Comparison of ENCODE assay signal across 8 cellular contexts in genomic region chr21:29077651-29078090, GRCh38. TPM values are rescaled to one million over a fixed set of nuclear protein-coding genes. Genes with fewer than 3 reads are reported as not detected.
DNase-seq lines count a peak whose midpoint lies in the region; ATAC-seq and TF ChIP-seq lines count a peak whose summit lies in the region.

No MANE protein-coding gene starts in this region.

- intact Hi-C loops in left lung (cut with DNase I) = no loop called here
- intact Hi-C loops in upper lobe of right lung (cut with DNase I) = no loop called here

- peak overlapping the region; percentile 91 to 94 for H3K27ac ChIP-seq in left lung
- H3K27ac ChIP-seq in upper lobe of right lung = peak overlapping the region; percentile 92

- DNase-seq in EH (ENCODE audit: low read depth) (peak; percentile 54), NCI-H146 treated with DMSO at 0.1 percent for 48 hours (lab: John Stamatoyannopoulos, UW; ENCODE audit: unreplicated experiment) (peak; percentile 24), left lung (no peak), upper lobe of right lung (no peak), occipital lobe (lab: John Stamatoyannopoulos, UW) (no peak)

- peak overlapping the region; percentile 90 for H3K4me3 Mint-ChIP-seq in activated naive CD4-positive, alpha-beta T cell treated with anti-CD3 and anti-CD28 coated beads, Interleukin-2, amount 50 U/mL, for 24 hours

- H3K27me3 ChIP-seq in left lung (no peaks in the 10 kb centered on the region), upper lobe of right lung (no peaks in the 10 kb centered on the region)

- no peaks in the 10 kb centered on the region for H3K9me3 ChIP-seq in left lung
- no peaks in the 10 kb centered on the region for H3K9me3 ChIP-seq in upper lobe of right lung

- peaks cover 80% of the 10 kb centered on the region for H3K4me1 Mint-ChIP-seq in activated naive CD4-positive, alpha-beta T cell treated with anti-CD3 and anti-CD28 coated beads, Interleukin-2, amount 50 U/mL, for 24 hours

- ATAC-seq in left lung (peak; percentile 38), upper lobe of right lung (no peak), GM18520 (IDR thresholded peaks at IDR 0.05; ENCODE audit: unreplicated experiment) (no peak), HG02870 (IDR thresholded peaks at IDR 0.05; ENCODE audit: unreplicated experiment) (no peak)

- peaks cover 7% of the 10 kb centered on the region for H3K36me3 Mint-ChIP-seq in activated naive CD4-positive, alpha-beta T cell treated with anti-CD3 and anti-CD28 coated beads, Interleukin-2, amount 50 U/mL, for 24 hours

- peak overlapping the region; percentile 94 for H3K27ac Mint-ChIP-seq in activated naive CD4-positive, alpha-beta T cell treated with anti-CD3 and anti-CD28 coated beads, Interleukin-2, amount 50 U/mL, for 24 hours

- H3K4me3 ChIP-seq in left lung (peak overlapping the region; percentile 52 to 57), upper lobe of right lung (peak overlapping the region; percentile 61)

- H3K4me1 ChIP-seq in left lung (peaks cover 23 to 50% of the 10 kb centered on the region in 2 donors), upper lobe of right lung (peaks cover 12% of the 10 kb centered on the region)

- H3K36me3 ChIP-seq in left lung (no peaks in the 10 kb centered on the region), upper lobe of right lung (no peaks in the 10 kb centered on the region)

- no peak for TF ChIP-seq CTCF in left lung (IDR thresholded peaks at IDR 0.05)
- TF ChIP-seq CTCF in upper lobe of right lung (IDR thresholded peaks at IDR 0.05) = no peak

- no peaks in the 10 kb centered on the region for H3K9me3 Mint-ChIP-seq in activated naive CD4-positive, alpha-beta T cell treated with anti-CD3 and anti-CD28 coated beads, Interleukin-2, amount 50 U/mL, for 24 hours

- no peaks in the 10 kb centered on the region for H3K27me3 Mint-ChIP-seq in activated naive CD4-positive, alpha-beta T cell treated with anti-CD3 and anti-CD28 coated beads, Interleukin-2, amount 50 U/mL, for 24 hours

RNA-seq across cellular contexts. Expression of gene CCT8, which starts 4.2 kb away (rescaled TPM):
- total RNA-seq in left lung (100 to 1,000 TPM; 111 to 149 TPM), upper lobe of right lung (111 TPM), occipital lobe (310 TPM)

RNA-seq across cellular contexts. Expression of gene MAP3K7CL, which starts 52.8 kb away (rescaled TPM):
- total RNA-seq in left lung (1 to 10 TPM; 5.0 to 7.7 TPM), upper lobe of right lung (7.6 TPM), occipital lobe (1.6 TPM)

RNA-seq across cellular contexts. Expression of gene USP16, which starts 53.2 kb away (rescaled TPM):
- total RNA-seq in left lung = 10 to 100 TPM; 28.0 to 31.9 TPM
- total RNA-seq in upper lobe of right lung = 32.7 TPM
- 39.1 TPM for total RNA-seq in occipital lobe

RNA-seq across cellular contexts. Expression of gene RWDD2B, which starts 58.5 kb away (rescaled TPM):
- 10 to 100 TPM; 16.8 to 17.7 TPM for total RNA-seq in left lung
- total RNA-seq in upper lobe of right lung = 14.5 TPM
- total RNA-seq in occipital lobe = 8.3 TPM

Comparison
In these comparisons a context has a peak if more than half of its experiments do, and no peak if none do; other contexts are left out.
1. DNase-seq: peak in EH (single experiment) and NCI-H146 treated with DMSO at 0.1 percent for 48 hours (single experiment); none in left lung (0 of 2), upper lobe of right lung (single experiment) and occipital lobe (single experiment).